In the genomic region with DNA sequence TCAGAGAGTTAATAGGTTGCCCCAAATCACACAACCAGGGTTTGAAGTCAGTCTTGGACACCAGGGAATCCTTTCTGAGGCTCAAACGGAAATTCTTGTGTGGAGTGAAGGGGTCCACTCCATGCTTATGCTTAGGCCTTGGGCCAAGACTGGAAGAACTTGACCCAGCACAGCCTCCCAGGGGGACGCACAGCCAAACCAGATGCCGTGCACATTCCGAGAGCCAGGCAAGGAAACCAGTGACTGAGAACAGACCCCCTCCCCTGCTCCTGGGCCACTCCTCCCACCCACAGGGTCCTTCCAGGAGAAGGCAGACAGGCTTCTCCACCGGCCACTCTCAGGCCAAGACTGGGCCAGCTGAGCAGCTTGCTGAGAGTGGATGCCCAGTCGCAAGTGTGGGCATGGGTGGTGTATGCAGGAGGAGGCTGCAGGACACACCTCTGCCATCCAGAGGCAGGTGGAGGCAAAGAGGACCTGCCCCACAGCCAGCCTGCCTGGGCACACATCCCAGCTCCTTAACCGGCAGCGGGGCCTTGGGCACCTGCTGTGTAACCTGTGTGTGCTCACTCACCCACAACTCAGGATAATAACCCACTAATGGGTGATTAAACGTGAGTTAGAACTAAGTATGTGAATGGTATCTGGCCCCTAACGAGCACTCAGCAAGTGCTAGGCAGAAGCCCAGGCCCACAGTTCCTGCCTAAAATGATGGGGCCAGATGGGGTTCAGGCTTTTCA, we compare ENCODE assay signal across 1 cellular context.
TF ChIP-seq lines count a peak whose summit lies in the region.

No MANE protein-coding gene starts in this region.

TF ChIP-seq in HCT116, 20 proteins besides CTCF, POLR2A, EP300 and RAD21 (continued from another document):
- TF ChIP-seq, protein P1, sequence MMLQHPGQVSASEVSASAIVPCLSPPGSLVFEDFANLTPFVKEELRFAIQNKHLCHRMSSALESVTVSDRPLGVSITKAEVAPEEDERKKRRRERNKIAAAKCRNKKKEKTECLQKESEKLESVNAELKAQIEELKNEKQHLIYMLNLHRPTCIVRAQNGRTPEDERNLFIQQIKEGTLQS (IDR thresholded peaks at IDR 0.05), result no peak
- TF ChIP-seq JUND (IDR thresholded peaks at IDR 0.05), result no peak
- no peak for TF ChIP-seq SRF (IDR thresholded peaks at IDR 0.05; ENCODE audit: low read depth)
- no peak for TF ChIP-seq ELF1 (IDR thresholded peaks at IDR 0.05; ENCODE audit: borderline replicate concordance, low read depth)
